Comparison of ENCODE assay signal across 28 cellular contexts in the genomic region with DNA sequence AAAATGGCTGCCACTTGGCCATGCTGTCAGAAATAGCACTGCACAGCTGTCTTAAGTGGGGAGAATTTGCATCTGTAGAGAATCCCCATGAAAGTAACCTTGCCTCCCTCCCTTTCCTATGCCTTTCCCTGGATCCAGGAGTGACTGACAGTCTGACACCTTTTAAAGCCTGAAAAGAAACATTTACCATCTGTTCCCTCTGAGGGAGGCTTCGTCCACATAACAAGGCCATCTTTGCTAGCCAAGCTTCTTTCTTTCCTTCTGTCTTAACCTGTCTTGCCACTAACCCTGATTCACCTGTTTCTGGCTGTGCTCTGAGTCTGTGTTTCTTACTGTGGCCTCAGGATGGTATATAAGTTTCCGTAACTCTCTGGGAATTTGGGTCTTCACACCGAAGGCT. TPM values are rescaled to one million over a fixed set of nuclear protein-coding genes. Genes with fewer than 3 reads are reported as not detected.
DNase-seq lines count a peak whose midpoint lies in the region; TF ChIP-seq lines count a peak whose summit lies in the region.
"Had no signal": no experiment of that assay in that cellular context is flagged by ENCODE, and none has a peak within 500 bp of the region (broad histone marks: within the 10 kb centered on the region; RNA-seq: fewer than 3 reads in every experiment).

No MANE protein-coding gene starts in this region.

- TF ChIP-seq CTCF in WERI-Rb-1 (IDR thresholded peaks at IDR 0.05; ENCODE audit: low read depth, low read length) (no peak), esophagus muscularis mucosa (IDR thresholded peaks at IDR 0.05) (no peak), GM10266 (IDR thresholded peaks at IDR 0.05; ENCODE audit: control insufficient read depth, insufficient read depth, low read depth, missing control alignments) (no peak), right atrium auricular region (IDR thresholded peaks at IDR 0.05) (no peak)

- peaks cover 4% of the 10 kb centered on the region for H3K27me3 Mint-ChIP-seq in activated naive CD4-positive, alpha-beta T cell treated with anti-CD3 and anti-CD28 coated beads, Interleukin-2, amount 50 U/mL, for 24 hours
- H3K27me3 Mint-ChIP-seq in activated T-helper 1 cell treated with anti-CD3 and anti-CD28 coated beads, Interleukin-12 subunit alpha, Interleukin-12 subunit beta, Interleukin-2, Interleukin-4 antibody, amounts not matched to agents 30 ng/mL and 10 ng/mL and 1 ng/mL, durations not matched to agents 14 hours and 24 hours and 36 hours (ENCODE audit: insufficient read depth) = peaks cover 5% of the 10 kb centered on the region

- H3K9me3 ChIP-seq in WERI-Rb-1 (ENCODE audit: severe bottlenecking) = no peaks in the 10 kb centered on the region
- H3K9me3 ChIP-seq in esophagus muscularis mucosa = no peaks in the 10 kb centered on the region
- H3K9me3 ChIP-seq in right atrium auricular region = no peaks in the 10 kb centered on the region
- H3K9me3 ChIP-seq: BE2C, SJSA1 had no signal

- no peak for DNase-seq in activated naive CD4-positive, alpha-beta T cell (lab: John Stamatoyannopoulos, UW)
- DNase-seq in WERI-Rb-1 = peak; percentile 36
- peak; percentile 53 for DNase-seq in esophagus muscularis mucosa (ENCODE audit: extremely low spot score)
- DNase-seq in GM10266 (ENCODE audit: extremely low spot score) = no peak
- DNase-seq in activated T-helper 1 cell treated with anti-CD3 and anti-CD28 coated beads, Interleukin-12 subunit alpha, Interleukin-12 subunit beta, Interleukin-2, Interleukin-4 antibody, amounts not matched to agents 30 ng/mL and 10 ng/mL and 1 ng/mL, durations not matched to agents 14 hours and 24 hours and 36 hours (ENCODE audit: low spot score) = no peak
- DNase-seq in NCI-H2196 treated with DMSO at 0.1 percent for 48 hours (lab: John Stamatoyannopoulos, UW; ENCODE audit: unreplicated experiment) = no peak
- DNase-seq in right atrium auricular region (ENCODE audit: low spot score) = no peak
- DNase-seq: 8988T; ACHN; BE2C; CD8-positive, alpha-beta memory T cell; DMS53; GDM1; GOT3; NCI-H1048; NCI-H1694; NCI-H2029 treated with DMSO at 0.1 percent for 48 hours; NCI-H345; NCI-H510A treated with DMSO at 0.1 percent for 48 hours; NCI-H774; Right ventricle myocardium superior; RPMI8226; T-cell had no signal

- no peak for TF ChIP-seq POLR2A in esophagus muscularis mucosa (IDR thresholded peaks at IDR 0.05; ENCODE audit: low read depth)

- no peak for TF ChIP-seq EP300 in esophagus muscularis mucosa (IDR thresholded peaks at IDR 0.05)

- no peaks in the 10 kb centered on the region for H3K9me3 Mint-ChIP-seq in activated naive CD4-positive, alpha-beta T cell treated with anti-CD3 and anti-CD28 coated beads, Interleukin-2, amount 50 U/mL, for 24 hours
- no peaks in the 10 kb centered on the region for H3K9me3 Mint-ChIP-seq in activated T-helper 1 cell treated with anti-CD3 and anti-CD28 coated beads, Interleukin-12 subunit alpha, Interleukin-12 subunit beta, Interleukin-2, Interleukin-4 antibody, amounts not matched to agents 30 ng/mL and 10 ng/mL and 1 ng/mL, durations not matched to agents 14 hours and 24 hours and 36 hours
- H3K9me3 Mint-ChIP-seq: CD8-positive, alpha-beta memory T cell; IgD-negative memory B cell; T-cell had no signal

- WGBS in esophagus muscularis mucosa = 75% methylated on average over 3 of the region's 3 CpGs

- H3K27me3 ChIP-seq in WERI-Rb-1 (ENCODE audit: insufficient read depth, low read depth, severe bottlenecking) (no peaks in the 10 kb centered on the region), esophagus muscularis mucosa (peaks cover 0 to 14% (median 0%) of the 10 kb centered on the region in 4 donors), right atrium auricular region (no peaks in the 10 kb centered on the region)

- H3K4me1 ChIP-seq in esophagus muscularis mucosa (no peaks in the 10 kb centered on the region), right atrium auricular region (no peaks in the 10 kb centered on the region)
- H3K4me1 ChIP-seq: BE2C, SJSA1 had no signal

- intact Hi-C loops in esophagus muscularis mucosa (cut with DNase I) = no loop called here
- intact Hi-C loops in activated T-helper 1 cell treated with anti-CD3 and anti-CD28 coated beads, Interleukin-12 subunit alpha, Interleukin-12 subunit beta, Interleukin-2, Interleukin-4 antibody, amounts not matched to agents 30 ng/mL and 10 ng/mL and 1 ng/mL, durations not matched to agents 14 hours and 24 hours and 36 hours (cut with micrococcal nuclease) = no loop called here

- no peak overlapping the region for H3K4me3 ChIP-seq in WERI-Rb-1 (ENCODE audit: low read depth, low read length)
- no peak overlapping the region for H3K4me3 ChIP-seq in esophagus muscularis mucosa
- no peak overlapping the region for H3K4me3 ChIP-seq in right atrium auricular region
- H3K4me3 ChIP-seq: SJSA1 had no signal

- H3K27ac Mint-ChIP-seq in activated naive CD4-positive, alpha-beta T cell treated with anti-CD3 and anti-CD28 coated beads, Interleukin-2, amount 50 U/mL, for 24 hours = peak overlapping the region; percentile 79
- H3K27ac Mint-ChIP-seq in activated T-helper 1 cell treated with anti-CD3 and anti-CD28 coated beads, Interleukin-12 subunit alpha, Interleukin-12 subunit beta, Interleukin-2, Interleukin-4 antibody, amounts not matched to agents 30 ng/mL and 10 ng/mL and 1 ng/mL, durations not matched to agents 14 hours and 24 hours and 36 hours = no peak overlapping the region
- H3K27ac Mint-ChIP-seq: CD14-positive monocyte; CD8-positive, alpha-beta memory T cell; IgD-negative memory B cell; T-cell had no signal

- H3K36me3 ChIP-seq in WERI-Rb-1 = no peaks in the 10 kb centered on the region
- H3K36me3 ChIP-seq in esophagus muscularis mucosa = no peaks in the 10 kb centered on the region
- H3K36me3 ChIP-seq in right atrium auricular region = no peaks in the 10 kb centered on the region
- H3K36me3 ChIP-seq: BE2C, SJSA1 had no signal

- no peaks in the 10 kb centered on the region for H3K36me3 Mint-ChIP-seq in activated naive CD4-positive, alpha-beta T cell treated with anti-CD3 and anti-CD28 coated beads, Interleukin-2, amount 50 U/mL, for 24 hours
- no peaks in the 10 kb centered on the region for H3K36me3 Mint-ChIP-seq in activated T-helper 1 cell treated with anti-CD3 and anti-CD28 coated beads, Interleukin-12 subunit alpha, Interleukin-12 subunit beta, Interleukin-2, Interleukin-4 antibody, amounts not matched to agents 30 ng/mL and 10 ng/mL and 1 ng/mL, durations not matched to agents 14 hours and 24 hours and 36 hours (ENCODE audit: low read depth)
- H3K36me3 Mint-ChIP-seq: CD14-positive monocyte; CD8-positive, alpha-beta memory T cell; IgD-negative memory B cell; T-cell had no signal

- H3K4me1 Mint-ChIP-seq in activated naive CD4-positive, alpha-beta T cell treated with anti-CD3 and anti-CD28 coated beads, Interleukin-2, amount 50 U/mL, for 24 hours = no peaks in the 10 kb centered on the region
- H3K4me1 Mint-ChIP-seq in activated T-helper 1 cell treated with anti-CD3 and anti-CD28 coated beads, Interleukin-12 subunit alpha, Interleukin-12 subunit beta, Interleukin-2, Interleukin-4 antibody, amounts not matched to agents 30 ng/mL and 10 ng/mL and 1 ng/mL, durations not matched to agents 14 hours and 24 hours and 36 hours (ENCODE audit: low read depth) = no peaks in the 10 kb centered on the region
- H3K4me1 Mint-ChIP-seq: CD14-positive monocyte; CD8-positive, alpha-beta memory T cell; T-cell had no signal

- peak overlapping the region; percentile 61 for H3K27ac ChIP-seq in WERI-Rb-1
- no peak overlapping the region for H3K27ac ChIP-seq in esophagus muscularis mucosa (replicated peaks in 1 of 4)
- H3K27ac ChIP-seq in right atrium auricular region = no peak overlapping the region
- H3K27ac ChIP-seq: KMS-11, SJSA1 had no signal

- H3K4me3 Mint-ChIP-seq in activated naive CD4-positive, alpha-beta T cell treated with anti-CD3 and anti-CD28 coated beads, Interleukin-2, amount 50 U/mL, for 24 hours = no peak overlapping the region
- no peak overlapping the region for H3K4me3 Mint-ChIP-seq in activated T-helper 1 cell treated with anti-CD3 and anti-CD28 coated beads, Interleukin-12 subunit alpha, Interleukin-12 subunit beta, Interleukin-2, Interleukin-4 antibody, amounts not matched to agents 30 ng/mL and 10 ng/mL and 1 ng/mL, durations not matched to agents 14 hours and 24 hours and 36 hours
- H3K4me3 Mint-ChIP-seq: CD14-positive monocyte; CD8-positive, alpha-beta memory T cell; IgD-negative memory B cell; T-cell had no signal

RNA-seq across cellular contexts. Expression of a gene that starts 21.3 kb away (rescaled TPM):
- 1 to 10 TPM; 2.9 to 7.2 (median 5.5) TPM for total RNA-seq in esophagus muscularis mucosa
- total RNA-seq in activated T-helper 1 cell treated with anti-CD3 and anti-CD28 coated beads, Interleukin-12 subunit alpha, Interleukin-12 subunit beta, Interleukin-2, Interleukin-4 antibody, amounts not matched to agents 30 ng/mL and 10 ng/mL and 1 ng/mL, durations not matched to agents 14 hours and 24 hours and 36 hours = not detected in 2 replicates
- total RNA-seq in right atrium auricular region = 1 to 10 TPM; 1.2 to 1.6 TPM
- total RNA-seq: CD8-positive, alpha-beta memory T cell; T-cell had no signal

Comparison
In these comparisons a context has a peak if more than half of its experiments do, and no peak if none do; other contexts are left out.
1. DNase-seq: peak in WERI-Rb-1 (single experiment) and esophagus muscularis mucosa (single experiment); none in activated naive CD4-positive, alpha-beta T cell (0 of 4), GM10266 (single experiment), activated T-helper 1 cell treated with anti-CD3 and anti-CD28 coated beads, Interleukin-12 subunit alpha, Interleukin-12 subunit beta, Interleukin-2, Interleukin-4 antibody, amounts not matched to agents 30 ng/mL and 10 ng/mL and 1 ng/mL, durations not matched to agents 14 hours and 24 hours and 36 hours (single experiment), NCI-H2196 treated with DMSO at 0.1 percent for 48 hours (single experiment) and right atrium auricular region (single experiment).